Comparison of ENCODE assay signal across 18 cellular contexts in genomic region chr18:2390158-2390557, GRCh38.
A peak's percentile ranks its signal among the peaks of the same experiment; 100 is the strongest.
DNase-seq lines count a peak whose midpoint lies in the region; ATAC-seq, FAIRE-seq and TF ChIP-seq lines count a peak whose summit lies in the region.
"Had no signal": no experiment of that assay in that cellular context is flagged by ENCODE, and none has a peak within 500 bp of the region (broad histone marks: within the 10 kb centered on the region; RNA-seq: fewer than 3 reads in every experiment).

No MANE protein-coding gene starts in this region.

- FAIRE-seq in H1 (lab: Jason Lieb, UNC) = no peak
- FAIRE-seq: GM12892 had no signal

- H4K20me1 ChIP-seq in GM23338 (replicated peaks; ENCODE audit: insufficient read depth) (no peaks in the 10 kb centered on the region), H1 (replicated peaks in 1 of 2; ENCODE audit: control insufficient read depth in 1 of 2, insufficient read depth in 2 of 2, low read length in 2 of 2) (no peaks in the 10 kb centered on the region)

- no peaks in the 10 kb centered on the region for H3K79me1 ChIP-seq in H1 (ENCODE audit: low read depth, low read length)

- TF ChIP-seq RAD21 in H1 (IDR thresholded peaks at IDR 0.05 in 1 of 2, conservative IDR thresholded peaks at IDR 0.05 in 1 of 2; ENCODE audit: low read depth in 2 of 2, low read length in 2 of 2) = no peak

- H3K9me3 ChIP-seq in H1 (ENCODE audit: insufficient read depth in 2 of 2, low read depth in 1 of 2, low read length in 1 of 2) = peaks cover 0 to 3% of the 10 kb centered on the region in 2 experiments; a peak in 1 of 4 replicates
- no peaks in the 10 kb centered on the region for H3K9me3 ChIP-seq in naive thymus-derived CD4-positive, alpha-beta T cell (ENCODE audit: control insufficient read depth in 2 of 3, low read length in 3 of 3)

- H2AFZ ChIP-seq in GM23338 (no peak overlapping the region), H1 (ENCODE audit: low read length) (no peak overlapping the region)

- no peak overlapping the region for H3K4me3 Mint-ChIP-seq in GM23338
- no peak overlapping the region for H3K4me3 Mint-ChIP-seq in naive thymus-derived CD4-positive, alpha-beta T cell
- H3K4me3 Mint-ChIP-seq: CD4-positive, alpha-beta memory T cell; H9 had no signal

- H3K27me3 Mint-ChIP-seq in GM23338 (ENCODE audit: insufficient read depth, low read depth, poor library complexity) = no peaks in the 10 kb centered on the region
- H3K27me3 Mint-ChIP-seq in naive thymus-derived CD4-positive, alpha-beta T cell = peaks cover 4 to 36% (median 21%) of the 10 kb centered on the region in 5 donors

- H4K5ac ChIP-seq in H1 (ENCODE audit: insufficient read length, low read depth, low read length) = no peak overlapping the region

- H3K4ac ChIP-seq in H1 (replicated peaks; ENCODE audit: insufficient read length, low read depth, low read length) = no peak overlapping the region

- H3K27ac ChIP-seq in GM23338 (ENCODE audit: low read depth) (no peak overlapping the region), HL-60 (replicated peaks) (peak overlapping the region; percentile 19; the same call in 1 of the 2 replicates), H1 (ENCODE audit: low read depth, low read length) (no peak overlapping the region)
- H3K27ac ChIP-seq in naive thymus-derived CD4-positive, alpha-beta T cell (ENCODE audit: low read depth, low read length) = no peak overlapping the region

- intact Hi-C loops in Right ventricle myocardium inferior (cut with DNase I) = no loop called here
- intact Hi-C loops in naive thymus-derived CD4-positive, alpha-beta T cell (cut with micrococcal nuclease) = no loop called here

- H3F3A ChIP-seq in GM23338 (replicated peaks; ENCODE audit: low read depth) = no peaks in the 10 kb centered on the region

- H3K23ac ChIP-seq in H1 (ENCODE audit: insufficient read length) = no peak overlapping the region

- H3K27me3 ChIP-seq in GM23338 (ENCODE audit: insufficient read depth) = no peaks in the 10 kb centered on the region
- H3K27me3 ChIP-seq in HL-60 (ENCODE audit: insufficient read depth, poor library complexity, severe bottlenecking) = no peaks in the 10 kb centered on the region
- H3K27me3 ChIP-seq in H1 (replicated peaks in 1 of 4; ENCODE audit: control insufficient read depth in 3 of 4, extremely low read depth in 1 of 4, insufficient read depth in 3 of 4, low read length in 3 of 4) = peaks cover 0 to 1% (median 0%) of the 10 kb centered on the region in 4 experiments; a peak in 1 of 7 replicates
- no peaks in the 10 kb centered on the region for H3K27me3 ChIP-seq in naive thymus-derived CD4-positive, alpha-beta T cell (ENCODE audit: control insufficient read depth in 2 of 2, insufficient read depth in 2 of 2, low read length in 2 of 2)

- H3K14ac ChIP-seq in H1 (ENCODE audit: insufficient read length) = no peak overlapping the region

- H2AK5ac ChIP-seq in H1 (ENCODE audit: low read depth, low read length) = no peak overlapping the region

- H4K8ac ChIP-seq in H1 (ENCODE audit: extremely low read depth, insufficient read depth, low read length) = no peak overlapping the region

- ATAC-seq in GM23338 (no peak), Right ventricle myocardium inferior (no peak), GM18502 (IDR thresholded peaks at IDR 0.05; ENCODE audit: poor library complexity, unreplicated experiment) (no peak)
- ATAC-seq in naive thymus-derived CD4-positive, alpha-beta T cell = no peak
- ATAC-seq: HCT116 had no signal

- no peak for TF ChIP-seq CTCF in GM23338 (conservative IDR thresholded peaks at IDR 0.05; ENCODE audit: low read depth in 2 of 2)
- no peak for TF ChIP-seq CTCF in HL-60 (IDR thresholded peaks at IDR 0.05; ENCODE audit: insufficient read depth, low read length)
- TF ChIP-seq CTCF in H1 (IDR thresholded peaks at IDR 0.05; ENCODE audit: control extremely low read depth in 1 of 3, insufficient read depth in 1 of 3, low read depth in 1 of 3, low read length in 3 of 3) = no peak

- no peak overlapping the region for H2BK120ac ChIP-seq in H1 (replicated peaks; ENCODE audit: low read depth, low read length)

- no peak for TF ChIP-seq POLR2A in H1 (IDR thresholded peaks at IDR 0.05; ENCODE audit: control extremely low read depth in 1 of 2, low read depth in 2 of 2, low read length in 2 of 2)

- no peak overlapping the region for H3K18ac ChIP-seq in H1 (ENCODE audit: extremely low read depth, low read length)

- H3K36me3 ChIP-seq in GM23338 (ENCODE audit: insufficient read depth) (no peaks in the 10 kb centered on the region), H1 (ENCODE audit: control insufficient read depth in 2 of 4, insufficient read depth in 4 of 4, low read length in 3 of 4) (no peaks in the 10 kb centered on the region)
- H3K36me3 ChIP-seq in naive thymus-derived CD4-positive, alpha-beta T cell (ENCODE audit: control insufficient read depth in 2 of 3, insufficient read depth in 3 of 3, low read length in 3 of 3) = no peaks in the 10 kb centered on the region

- POLR2A ChIA-PET in H1 (lab: Charles Lee; ENCODE audit: partially characterized antibody) = no interaction called here
- POLR2A ChIA-PET in naive thymus-derived CD4-positive, alpha-beta T cell (lab: Charles Lee) = no interaction called here

- H2BK15ac ChIP-seq in H1 (ENCODE audit: low read length) = no peak overlapping the region

- H3K9me2 ChIP-seq in GM23338 (ENCODE audit: insufficient read depth) = no peaks in the 10 kb centered on the region

- H2BK5ac ChIP-seq in H1 (ENCODE audit: low read depth, low read length) = no peak overlapping the region

- no peak overlapping the region for H3K56ac ChIP-seq in H1 (replicated peaks; ENCODE audit: insufficient read length, low read depth, low read length)

- H3K4me2 ChIP-seq in GM23338 (no peak overlapping the region), H1 (ENCODE audit: insufficient read depth in 1 of 2, low read depth in 2 of 2, low read length in 2 of 2) (no peak overlapping the region)

- no peak overlapping the region for H4K91ac ChIP-seq in H1 (replicated peaks; ENCODE audit: insufficient read length, low read length)

- DNase-seq in GM23338 (ENCODE audit: low spot score) (no peak), HL-60 (ENCODE audit: low read depth in 1 of 2, low spot score in 1 of 2) (peak in 1 of 2 experiments; percentile 6), OCI-M1 (lab: John Stamatoyannopoulos, UW) (peak; percentile 70), H1 (ENCODE audit: low read depth in 1 of 2, low spot score in 2 of 2) (no peak), Right ventricle myocardium inferior (ENCODE audit: missing footprints) (no peak)
- no peak for DNase-seq in stimulated activated CD4-positive, alpha-beta T cell treated with anti-CD3 and anti-CD28 coated beads, Interleukin-12 subunit alpha, Interleukin-12 subunit beta, amount 100 ng/mL, for 4 hours
- no peak for DNase-seq in naive thymus-derived CD4-positive, alpha-beta T cell
- DNase-seq: C1 segment of cervical spinal cord; Calu3; CD4-positive, alpha-beta memory T cell; COR-L47; DMS153; DND-41; GOT3; H9 had no signal

- peaks cover 4% of the 10 kb centered on the region; the same call in 1 of the 3 replicates for H3K36me3 Mint-ChIP-seq in GM23338 (ENCODE audit: low read depth)
- H3K36me3 Mint-ChIP-seq in naive thymus-derived CD4-positive, alpha-beta T cell = peaks cover 0 to 5% (median 0%) of the 10 kb centered on the region in 5 donors
- H3K36me3 Mint-ChIP-seq: CD4-positive, alpha-beta memory T cell had no signal

- no peak overlapping the region for H3K9ac ChIP-seq in H1 (replicated peaks in 1 of 4; ENCODE audit: extremely low read depth in 1 of 4, low read depth in 3 of 4, low read length in 3 of 4)

- WGBS in H1 (ENCODE audit: extremely low coverage in 1 of 2, insufficient coverage in 1 of 2, insufficient read length in 1 of 2, insufficient replicate concordance in 2 of 2, low coverage in 1 of 2, low lambda C conversion rate in 2 of 2, missing lambda C conversion rate in 1 of 2), 2 experiments = 96% methylated on average over 1 of the region's 1 CpG; no CpG with 5 or more reads in 1 of the 2 experiments

- peaks cover 23% of the 10 kb centered on the region; the same call in 2 of the 3 replicates for H3K9me3 Mint-ChIP-seq in GM23338
- H3K9me3 Mint-ChIP-seq in naive thymus-derived CD4-positive, alpha-beta T cell = peaks cover 0 to 30% (median 7%) of the 10 kb centered on the region in 11 donors

- H3K4me1 Mint-ChIP-seq in GM23338 = peaks cover 7% of the 10 kb centered on the region; the same call in 2 of the 3 replicates
- no peaks in the 10 kb centered on the region for H3K4me1 Mint-ChIP-seq in naive thymus-derived CD4-positive, alpha-beta T cell
- H3K4me1 Mint-ChIP-seq: CD4-positive, alpha-beta memory T cell had no signal

- CTCF ChIA-PET in H1 (lab: Charles Lee; ENCODE audit: partially characterized antibody) = no interaction called here
- CTCF ChIA-PET in naive thymus-derived CD4-positive, alpha-beta T cell (lab: Charles Lee) = no interaction called here

- TF ChIP-seq EP300 in H1 (IDR thresholded peaks at IDR 0.05; ENCODE audit: borderline replicate concordance in 1 of 2, low read depth in 2 of 2, low read length in 2 of 2) = no peak

- H3K4me1 ChIP-seq in GM23338 (ENCODE audit: insufficient read depth) (no peaks in the 10 kb centered on the region), H1 (replicated peaks in 1 of 4; ENCODE audit: control insufficient read depth in 3 of 4, insufficient read depth in 4 of 4, low read length in 3 of 4) (no peaks in the 10 kb centered on the region)
- no peaks in the 10 kb centered on the region for H3K4me1 ChIP-seq in naive thymus-derived CD4-positive, alpha-beta T cell (ENCODE audit: control insufficient read depth in 2 of 2, insufficient read depth in 2 of 2, low read length in 2 of 2)

- H2BK20ac ChIP-seq in H1 (ENCODE audit: low read length) = no peak overlapping the region

- H3K4me3 ChIP-seq in GM23338 (no peak overlapping the region), HL-60 (replicated peaks; ENCODE audit: insufficient read depth, low read length) (no peak overlapping the region), H1 (ENCODE audit: extremely low read depth in 1 of 4, insufficient read depth in 2 of 4, low read depth in 3 of 4, low read length in 4 of 4) (no peak overlapping the region)
- no peak overlapping the region for H3K4me3 ChIP-seq in naive thymus-derived CD4-positive, alpha-beta T cell (ENCODE audit: low read length)

- no peaks in the 10 kb centered on the region for H3K23me2 ChIP-seq in H1 (ENCODE audit: low read depth, low read length)

- H3K27ac Mint-ChIP-seq in GM23338 = peak overlapping the region; percentile 55; the same call in 1 of the 2 replicates
- no peak overlapping the region for H3K27ac Mint-ChIP-seq in naive thymus-derived CD4-positive, alpha-beta T cell
- H3K27ac Mint-ChIP-seq: CD4-positive, alpha-beta memory T cell had no signal

- no peak overlapping the region for H2BK12ac ChIP-seq in H1 (ENCODE audit: low read depth, low read length)

- H3K79me2 ChIP-seq in GM23338 (replicated peaks; ENCODE audit: insufficient read depth) (no peaks in the 10 kb centered on the region), H1 (ENCODE audit: control insufficient read depth in 1 of 2, insufficient read depth in 2 of 2, low read length in 2 of 2) (no peaks in the 10 kb centered on the region)

TF ChIP-seq in GM23338, 12 proteins besides CTCF, POLR2A, EP300 and RAD21 (continues in another document):
- TF ChIP-seq POLR2AphosphoS5 (IDR thresholded peaks at IDR 0.05; ENCODE audit: low read depth) = no peak
- TF ChIP-seq ZNF114 (CRISPR knock-in tag; IDR thresholded peaks at IDR 0.05) = no peak

TF ChIP-seq in H1, 55 proteins besides CTCF, POLR2A, EP300 and RAD21 (continues in another document):
- no peak for TF ChIP-seq RBBP5 (IDR thresholded peaks at IDR 0.05; ENCODE audit: borderline replicate concordance, low read depth, low read length)
